11 cellular contexts compared by ENCODE assay signal in the genomic region with DNA sequence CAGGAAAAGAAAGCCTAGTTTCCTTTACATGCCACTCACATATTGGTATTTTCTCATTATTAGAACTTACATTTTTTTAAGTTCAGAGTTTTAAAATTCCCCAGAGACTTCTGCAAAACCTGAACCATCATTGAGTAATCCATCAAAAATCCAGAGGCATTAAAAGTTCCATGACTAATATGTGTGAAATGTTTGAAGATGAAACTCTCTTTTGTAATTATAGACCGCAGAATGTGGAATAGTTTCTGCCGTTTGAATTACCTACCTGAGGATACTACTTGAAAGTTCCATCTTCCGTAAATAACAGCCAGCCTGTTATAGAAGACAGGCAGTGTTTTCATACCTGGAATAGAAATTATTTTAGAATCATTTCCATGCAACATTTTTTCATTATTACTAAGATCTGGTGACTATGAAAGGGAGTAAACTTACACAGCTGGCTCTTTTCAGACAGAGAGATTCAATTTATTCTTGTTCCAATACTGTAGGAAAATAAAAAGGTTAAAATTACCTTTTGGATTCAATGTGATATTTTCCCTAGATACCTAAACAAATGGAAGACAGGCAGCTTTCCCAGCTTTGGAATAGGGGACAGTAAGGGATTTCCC.
DNase-seq lines count a peak whose midpoint lies in the region; ATAC-seq, FAIRE-seq and TF ChIP-seq lines count a peak whose summit lies in the region.
"Had no signal": no experiment of that assay in that cellular context is flagged by ENCODE, and none has a peak within 500 bp of the region (broad histone marks: within the 10 kb centered on the region; RNA-seq: fewer than 3 reads in every experiment).

No MANE protein-coding gene starts in this region.

- H3K4me1 Mint-ChIP-seq in natural killer cell treated with Interleukin-12 subunit alpha and Interleukin-12 subunit beta and Interleukin-15 and Interleukin-18, amount 100 ng/mL, for 72 hours (ENCODE audit: low read depth in 2 of 2): no peaks in the 10 kb centered on the region

- no peak overlapping the region for H3K4me3 ChIP-seq in adipocyte (ENCODE audit: low read length)
- no peak overlapping the region for H3K4me3 ChIP-seq in fibroblast of villous mesenchyme (ENCODE audit: low read depth, low read length)

- peaks cover 6% of the 10 kb centered on the region for H3K36me3 Mint-ChIP-seq in natural killer cell treated with Interleukin-12 subunit alpha and Interleukin-12 subunit beta and Interleukin-15 and Interleukin-18, amount 100 ng/mL, for 72 hours

- H3K4me1 ChIP-seq in adipocyte (ENCODE audit: control insufficient read depth, insufficient read depth, low read length): peaks cover 15% of the 10 kb centered on the region

- no peaks in the 10 kb centered on the region for H3K36me3 ChIP-seq in adipocyte (ENCODE audit: control insufficient read depth, insufficient read depth, low read length, severe bottlenecking)

- no peak overlapping the region for H3K9ac ChIP-seq in adipocyte (ENCODE audit: low read length)

- H3K27me3 Mint-ChIP-seq in natural killer cell treated with Interleukin-12 subunit alpha and Interleukin-12 subunit beta and Interleukin-15 and Interleukin-18, amount 100 ng/mL, for 72 hours: no peaks in the 10 kb centered on the region

- no peak for ATAC-seq in natural killer cell treated with Interleukin-12 subunit alpha and Interleukin-12 subunit beta and Interleukin-15 and Interleukin-18, amount 100 ng/mL, for 72 hours
- ATAC-seq: activated CD4-positive, CD25-positive, alpha-beta regulatory T cell treated with anti-CD3 and anti-CD28 coated beads, Interleukin-2, amount 50 U/mL, for 24 hours had no signal

- no peak for FAIRE-seq in urothelium cell line (lab: Jason Lieb, UNC)

- H3K27ac Mint-ChIP-seq in natural killer cell treated with Interleukin-12 subunit alpha and Interleukin-12 subunit beta and Interleukin-15 and Interleukin-18, amount 100 ng/mL, for 72 hours: no peak overlapping the region
- H3K27ac Mint-ChIP-seq: activated T-helper 2 cell treated with anti-CD3 and anti-CD28 coated beads, Interferon-gamma antibody, Interleukin-2, Interleukin-4, amounts not matched to agents 10 μg/mL and 5 μg/mL and 100 μg/mL, durations not matched to agents 14 hours and 24 hours and 36 hours had no signal

- H3K27me3 ChIP-seq in adipocyte (replicated peaks; ENCODE audit: control insufficient read depth, insufficient read depth, low read length): no peaks in the 10 kb centered on the region

- H3K4me3 Mint-ChIP-seq in natural killer cell treated with Interleukin-12 subunit alpha and Interleukin-12 subunit beta and Interleukin-15 and Interleukin-18, amount 100 ng/mL, for 72 hours: no peak overlapping the region

- H3K9me3 ChIP-seq in adipocyte (ENCODE audit: control insufficient read depth, low read length): no peaks in the 10 kb centered on the region

- no peaks in the 10 kb centered on the region for H3K9me3 Mint-ChIP-seq in natural killer cell treated with Interleukin-12 subunit alpha and Interleukin-12 subunit beta and Interleukin-15 and Interleukin-18, amount 100 ng/mL, for 72 hours
- H3K9me3 Mint-ChIP-seq: activated T-helper 2 cell treated with anti-CD3 and anti-CD28 coated beads, Interferon-gamma antibody, Interleukin-2, Interleukin-4, amounts not matched to agents 10 μg/mL and 5 μg/mL and 100 μg/mL, durations not matched to agents 14 hours and 24 hours and 36 hours had no signal

- TF ChIP-seq CTCF in fibroblast of villous mesenchyme (IDR thresholded peaks at IDR 0.05; ENCODE audit: insufficient read depth, low read depth, low read length): no peak

- peak; percentile 50 for DNase-seq in HPDE6-E6E7 (ENCODE audit: extremely low spot score)
- peak; percentile 84 for DNase-seq in adipocyte (ENCODE audit: low read depth)
- DNase-seq in fibroblast of villous mesenchyme (ENCODE audit: low read depth): peak; percentile 76
- peak; percentile 70 for DNase-seq in urothelium cell line (ENCODE audit: low spot score)
- no peak for DNase-seq in Kasumi-1 (lab: John Stamatoyannopoulos, UW)
- no peak for DNase-seq in NCI-H1105 treated with DMSO at 0.1 percent for 48 hours (lab: John Stamatoyannopoulos, UW)
- no peak for DNase-seq in natural killer cell treated with Interleukin-12 subunit alpha and Interleukin-12 subunit beta and Interleukin-15 and Interleukin-18, amount 100 ng/mL, for 72 hours (ENCODE audit: low spot score)
- DNase-seq: cortex of kidney, SIG-M5 had no signal

Comparison
In these comparisons a context has a peak if more than half of its experiments do, and no peak if none do; other contexts are left out.
1. DNase-seq: peak in HPDE6-E6E7 (single experiment), adipocyte (single experiment), fibroblast of villous mesenchyme (single experiment) and urothelium cell line (single experiment); none in Kasumi-1 (0 of 2), NCI-H1105 treated with DMSO at 0.1 percent for 48 hours (single experiment) and natural killer cell treated with Interleukin-12 subunit alpha and Interleukin-12 subunit beta and Interleukin-15 and Interleukin-18, amount 100 ng/mL, for 72 hours (single experiment).